1 cellular context compared by ENCODE assay signal in the genomic region with DNA sequence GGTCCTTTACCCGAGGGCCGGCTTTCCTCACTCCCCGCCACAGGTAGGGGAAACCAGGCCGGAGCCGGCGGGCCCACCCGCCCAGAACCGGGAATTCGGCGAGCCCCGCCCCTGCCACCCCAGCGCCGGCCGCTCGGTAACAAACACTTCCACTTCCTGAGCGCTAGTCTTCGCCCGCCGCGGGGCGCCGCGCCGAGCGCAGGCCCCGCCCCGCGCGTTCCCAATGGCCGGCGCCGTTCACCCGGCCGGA.
TF ChIP-seq lines count a peak whose summit lies in the region.

No MANE protein-coding gene starts in this region.

TF ChIP-seq in A549, 52 proteins besides CTCF, POLR2A, EP300 and RAD21:
- TF ChIP-seq RFX5 (IDR thresholded peaks at IDR 0.05), result no peak
- no peak for TF ChIP-seq TFCP2L1 (CRISPR knock-in tag; IDR thresholded peaks at IDR 0.05)
- TF ChIP-seq GATA3 (IDR thresholded peaks at IDR 0.05; ENCODE audit: borderline replicate concordance), result no peak
- no peak for TF ChIP-seq JUN (IDR thresholded peaks at IDR 0.05)
- no peak for TF ChIP-seq RNF2 (IDR thresholded peaks at IDR 0.05; ENCODE audit: borderline replicate concordance, low read depth)
- TF ChIP-seq TP53 (CRISPR knock-in tag; IDR thresholded peaks at IDR 0.05), result no peak
- TF ChIP-seq, protein P1, sequence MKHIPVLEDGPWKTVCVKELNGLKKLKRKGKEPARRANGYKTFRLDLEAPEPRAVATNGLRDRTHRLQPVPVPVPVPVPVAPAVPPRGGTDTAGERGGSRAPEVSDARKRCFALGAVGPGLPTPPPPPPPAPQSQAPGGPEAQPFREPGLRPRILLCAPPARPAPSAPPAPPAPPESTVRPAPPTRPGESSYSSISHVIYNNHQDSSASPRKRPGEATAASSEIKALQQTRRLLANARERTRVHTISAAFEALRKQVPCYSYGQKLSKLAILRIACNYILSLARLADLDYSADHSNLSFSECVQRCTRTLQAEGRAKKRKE (CRISPR knock-in tag; IDR thresholded peaks at IDR 0.05; ENCODE audit: low read depth), result no peak
- TF ChIP-seq FOSL2 (IDR thresholded peaks at IDR 0.05), result no peak
- TF ChIP-seq FOSL2 (CRISPR knock-in tag; IDR thresholded peaks at IDR 0.05), result no peak
- no peak for TF ChIP-seq HEYL (CRISPR knock-in tag; IDR thresholded peaks at IDR 0.05)
- TF ChIP-seq, protein P2, sequence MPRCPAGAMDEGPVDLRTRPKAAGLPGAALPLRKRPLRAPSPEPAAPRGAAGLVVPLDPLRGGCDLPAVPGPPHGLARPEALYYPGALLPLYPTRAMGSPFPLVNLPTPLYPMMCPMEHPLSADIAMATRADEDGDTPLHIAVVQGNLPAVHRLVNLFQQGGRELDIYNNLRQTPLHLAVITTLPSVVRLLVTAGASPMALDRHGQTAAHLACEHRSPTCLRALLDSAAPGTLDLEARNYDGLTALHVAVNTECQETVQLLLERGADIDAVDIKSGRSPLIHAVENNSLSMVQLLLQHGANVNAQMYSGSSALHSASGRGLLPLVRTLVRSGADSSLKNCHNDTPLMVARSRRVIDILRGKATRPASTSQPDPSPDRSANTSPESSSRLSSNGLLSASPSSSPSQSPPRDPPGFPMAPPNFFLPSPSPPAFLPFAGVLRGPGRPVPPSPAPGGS (IDR thresholded peaks at IDR 0.05), result no peak
- no peak for TF ChIP-seq BHLHE40 (IDR thresholded peaks at IDR 0.05; ENCODE audit: low read depth, low read length)
- TF ChIP-seq, protein P3, sequence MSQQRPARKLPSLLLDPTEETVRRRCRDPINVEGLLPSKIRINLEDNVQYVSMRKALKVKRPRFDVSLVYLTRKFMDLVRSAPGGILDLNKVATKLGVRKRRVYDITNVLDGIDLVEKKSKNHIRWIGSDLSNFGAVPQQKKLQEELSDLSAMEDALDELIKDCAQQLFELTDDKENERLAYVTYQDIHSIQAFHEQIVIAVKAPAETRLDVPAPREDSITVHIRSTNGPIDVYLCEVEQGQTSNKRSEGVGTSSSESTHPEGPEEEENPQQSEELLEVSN (IDR thresholded peaks at IDR 0.05; ENCODE audit: borderline replicate concordance, low read depth), result no peak
- TF ChIP-seq CHD2 (IDR thresholded peaks at IDR 0.05; ENCODE audit: low read length, partially characterized antibody), result no peak
- no peak for TF ChIP-seq KDM1A (IDR thresholded peaks at IDR 0.05; ENCODE audit: low read depth)
- no peak for TF ChIP-seq HOXB13 (CRISPR knock-in tag; IDR thresholded peaks at IDR 0.05; ENCODE audit: low read depth)
- no peak for TF ChIP-seq SMC3 (IDR thresholded peaks at IDR 0.05)
- no peak for TF ChIP-seq EHMT2 (IDR thresholded peaks at IDR 0.05; ENCODE audit: low read depth)
- TF ChIP-seq, protein P4, sequence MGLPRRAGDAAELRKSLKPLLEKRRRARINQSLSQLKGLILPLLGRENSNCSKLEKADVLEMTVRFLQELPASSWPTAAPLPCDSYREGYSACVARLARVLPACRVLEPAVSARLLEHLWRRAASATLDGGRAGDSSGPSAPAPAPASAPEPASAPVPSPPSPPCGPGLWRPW (IDR thresholded peaks at IDR 0.05), result no peak
